In the genomic region with DNA sequence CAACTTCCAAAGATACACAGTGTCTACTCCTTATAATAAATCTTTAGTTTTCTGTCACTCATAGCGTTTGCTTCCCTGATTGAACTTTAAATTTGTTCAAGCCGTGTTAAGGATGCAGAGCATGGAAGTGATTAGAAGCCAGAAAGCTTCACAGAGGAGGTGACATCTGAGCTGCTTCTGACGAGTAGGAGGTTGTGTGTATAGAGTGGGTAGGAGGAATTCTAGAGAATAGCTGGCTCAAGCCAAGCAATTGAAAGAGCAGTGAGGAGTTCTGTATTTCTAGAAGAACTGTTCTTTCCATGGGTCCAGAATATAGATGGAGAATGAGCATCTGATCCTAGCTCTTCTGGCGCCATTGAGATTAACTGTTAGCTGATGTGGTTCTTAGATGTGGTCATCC, we compare ENCODE assay signal across 20 cellular contexts. TPM values are rescaled to one million over a fixed set of nuclear protein-coding genes. Genes with fewer than 3 reads are reported as not detected.
A peak's percentile ranks its signal among the peaks of the same experiment; 100 is the strongest.
DNase-seq lines count a peak whose midpoint lies in the region; ATAC-seq and TF ChIP-seq lines count a peak whose summit lies in the region.
"Had no signal": no experiment of that assay in that cellular context is flagged by ENCODE, and none has a peak within 500 bp of the region (broad histone marks: within the 10 kb centered on the region; RNA-seq: fewer than 3 reads in every experiment).

No MANE protein-coding gene starts in this region.

- H3K4me1 Mint-ChIP-seq in GM23338, result peaks cover 24% of the 10 kb centered on the region
- peaks cover 72% of the 10 kb centered on the region for H3K4me1 Mint-ChIP-seq in brain

- no peaks in the 10 kb centered on the region for H3K36me3 ChIP-seq in GM23338 (ENCODE audit: insufficient read depth)
- H3K36me3 ChIP-seq: BE2C had no signal

- DNase-seq in GM23338 (ENCODE audit: low spot score) (no peak), putamen (ENCODE audit: low spot score) (peak; percentile 73), H4 (ENCODE audit: low spot score) (no peak), NCI-H187 treated with DMSO at 0.1 percent for 48 hours (lab: John Stamatoyannopoulos, UW) (no peak)
- DNase-seq in activated CD8-positive, alpha-beta memory T cell treated with anti-CD3 and anti-CD28 coated beads, Interleukin-2, amount 50 U/mL, for 4 hours, result no peak
- DNase-seq: BE2C; CD4-positive, alpha-beta T cell; DMS153; GDM1; IMR-90; NCI-H1417; NCI-H187; NCI-H226; NCI-H524; NCI-H82; OCI-M1; Right ventricle myocardium superior had no signal

- H3K36me3 Mint-ChIP-seq in GM23338 (ENCODE audit: low read depth) (peaks cover 16% of the 10 kb centered on the region; the same call in 2 of the 3 replicates), brain (peaks cover 47% of the 10 kb centered on the region)

- peaks cover 4% of the 10 kb centered on the region for H3K27me3 Mint-ChIP-seq in GM23338 (ENCODE audit: insufficient read depth, low read depth, poor library complexity)
- H3K27me3 Mint-ChIP-seq in brain, result no peaks in the 10 kb centered on the region
- H3K27me3 Mint-ChIP-seq: CD4-positive, alpha-beta T cell had no signal

- H2AFZ ChIP-seq in GM23338, result no peak overlapping the region

- H3K4me3 ChIP-seq in GM23338, result no peak overlapping the region

- no peak overlapping the region for H3K27ac Mint-ChIP-seq in GM23338
- peak overlapping the region; percentile 88 to 92 (median 91) for H3K27ac Mint-ChIP-seq in brain
- H3K27ac Mint-ChIP-seq: CD4-positive, alpha-beta T cell had no signal

- H3F3A ChIP-seq in GM23338 (replicated peaks; ENCODE audit: low read depth), result 0 out of 2 replicates have a peak, but pooled peaks cover 2% of the 10 kb centered on the region

- H3K9me2 ChIP-seq in GM23338 (ENCODE audit: insufficient read depth), result no peaks in the 10 kb centered on the region

- no peak overlapping the region for H3K4me3 Mint-ChIP-seq in GM23338
- H3K4me3 Mint-ChIP-seq in brain, result peak overlapping the region in 1 of 5 experiments; percentile 13
- H3K4me3 Mint-ChIP-seq: CD4-positive, alpha-beta T cell had no signal

- peaks cover 19% of the 10 kb centered on the region for H3K4me1 ChIP-seq in GM23338 (ENCODE audit: insufficient read depth)
- H3K4me1 ChIP-seq: BE2C had no signal

- H3K27me3 ChIP-seq in GM23338 (ENCODE audit: insufficient read depth) (no peaks in the 10 kb centered on the region), layer of hippocampus (ENCODE audit: control insufficient read depth, insufficient read depth, low read length) (no peaks in the 10 kb centered on the region)
- H3K27me3 ChIP-seq: BE2C had no signal

- TF ChIP-seq CTCF in GM23338 (conservative IDR thresholded peaks at IDR 0.05; ENCODE audit: low read depth in 2 of 2), result no peak
- no peak for TF ChIP-seq CTCF in brain (conservative IDR thresholded peaks at IDR 0.05)

- H3K4me2 ChIP-seq in GM23338, result 0 out of 2 replicates have a peak overlapping the region, but pooled peaks have one; percentile 33

- ATAC-seq in GM23338 (no peak), GM19035 (IDR thresholded peaks at IDR 0.05; ENCODE audit: unreplicated experiment) (no peak)

- H3K9me3 Mint-ChIP-seq in GM23338 (no peaks in the 10 kb centered on the region), brain (no peaks in the 10 kb centered on the region)
- H3K9me3 Mint-ChIP-seq: CD4-positive, alpha-beta T cell had no signal

- H3K79me2 ChIP-seq in GM23338 (replicated peaks; ENCODE audit: insufficient read depth), result peaks cover 5% of the 10 kb centered on the region; the same call in 1 of the 2 replicates

- no peaks in the 10 kb centered on the region; the same call in 1 of the 2 replicates for H4K20me1 ChIP-seq in GM23338 (replicated peaks; ENCODE audit: insufficient read depth)

- no peak overlapping the region for H3K27ac ChIP-seq in GM23338 (ENCODE audit: low read depth)
- peak overlapping the region; percentile 90 for H3K27ac ChIP-seq in layer of hippocampus (ENCODE audit: low read depth, low read length)

TF ChIP-seq in GM23338, 12 proteins besides CTCF, POLR2A, EP300 and RAD21:
- no peak for TF ChIP-seq EZH2 (IDR thresholded peaks at IDR 0.05; ENCODE audit: low read depth, unreplicated experiment)

RNA-seq across cellular contexts. Expression of a gene that starts 6.0 kb away (rescaled TPM):
- 9.5 and 12.1 TPM in 2 replicates for total RNA-seq in GM23338 (2014; rRNA removed; shearing (Covaris generic))
- polyA plus RNA-seq in GM23338 (2016; fragmentation: Nextera tagmentation; extraction: Ambion mirVana) (16.4 and 16.9 TPM in 2 replicates), brain (ENCODE audit: insufficient read depth, low read depth, low replicate concordance) (54.3 TPM)
- total RNA-seq in H4 (2014; rRNA removed; shearing (Covaris generic)), result 71.9 and 75.3 TPM in 2 replicates

RNA-seq across cellular contexts. Expression of a gene that starts 6.3 kb away (rescaled TPM):
- total RNA-seq in GM23338 (2014; rRNA removed; shearing (Covaris generic)), result 4.4 and 4.7 TPM in 2 replicates
- 1.0 and 1.3 TPM in 2 replicates for polyA plus RNA-seq in GM23338 (2016; fragmentation: Nextera tagmentation; extraction: Ambion mirVana)
- 9.4 TPM for polyA plus RNA-seq in brain (ENCODE audit: insufficient read depth, low read depth, low replicate concordance)
- 5.5 and 5.9 TPM in 2 replicates for total RNA-seq in H4 (2014; rRNA removed; shearing (Covaris generic))

RNA-seq across cellular contexts. Expression of a gene that starts 41.3 kb away (rescaled TPM):
- total RNA-seq in GM23338 (2014; rRNA removed; shearing (Covaris generic)), result 4.9 and 7.3 TPM in 2 replicates
- polyA plus RNA-seq in GM23338 (2016; fragmentation: Nextera tagmentation; extraction: Ambion mirVana) (1.3 and 1.5 TPM in 2 replicates), brain (ENCODE audit: insufficient read depth, low read depth, low replicate concordance) (13.5 TPM)
- 1.9 and 2.7 TPM in 2 replicates for total RNA-seq in H4 (2014; rRNA removed; shearing (Covaris generic))
